1 cellular context compared by ENCODE assay signal in genomic region chr10:77710759-77711682, GRCh38.
TF ChIP-seq lines count a peak whose summit lies in the region.

No MANE protein-coding gene starts in this region.

TF ChIP-seq in IMR-90, 13 proteins besides CTCF, POLR2A, EP300 and RAD21:
- 0 out of 2 replicates have a peak, but pooled peaks have one; percentile 8 for TF ChIP-seq USF2 (IDR thresholded peaks at IDR 0.05; ENCODE audit: low read depth, low read length)
- TF ChIP-seq MXI1 (IDR thresholded peaks at IDR 0.05; ENCODE audit: borderline replicate concordance, low read depth, low read length): peak; percentile 45; the same call in 1 of the 2 replicates
- TF ChIP-seq RCOR1 (IDR thresholded peaks at IDR 0.05; ENCODE audit: insufficient replicate concordance, low read length): no peak
- TF ChIP-seq BHLHE40 (IDR thresholded peaks at IDR 0.05; ENCODE audit: low read depth, low read length): no peak
- no peak for TF ChIP-seq FOS (IDR thresholded peaks at IDR 0.05; ENCODE audit: low read depth, low read length)
- TF ChIP-seq ELK1 (IDR thresholded peaks at IDR 0.05; ENCODE audit: borderline replicate concordance, low read depth, low read length): no peak
- no peak for TF ChIP-seq MAFK (IDR thresholded peaks at IDR 0.05; ENCODE audit: low read depth, low read length)
- TF ChIP-seq CHD1 (IDR thresholded peaks at IDR 0.05; ENCODE audit: low read depth, low read length): no peak
- no peak for TF ChIP-seq NFE2L2 (IDR thresholded peaks at IDR 0.05; ENCODE audit: low read depth, low read length)
- TF ChIP-seq SMC3 (IDR thresholded peaks at IDR 0.05; ENCODE audit: low read depth, low read length): peak; percentile 87
- TF ChIP-seq CEBPB (IDR thresholded peaks at IDR 0.05; ENCODE audit: low read depth, low read length): no peak
- no peak for TF ChIP-seq MAZ (IDR thresholded peaks at IDR 0.05; ENCODE audit: borderline replicate concordance, low read depth, low read length)
